In the genomic region with DNA sequence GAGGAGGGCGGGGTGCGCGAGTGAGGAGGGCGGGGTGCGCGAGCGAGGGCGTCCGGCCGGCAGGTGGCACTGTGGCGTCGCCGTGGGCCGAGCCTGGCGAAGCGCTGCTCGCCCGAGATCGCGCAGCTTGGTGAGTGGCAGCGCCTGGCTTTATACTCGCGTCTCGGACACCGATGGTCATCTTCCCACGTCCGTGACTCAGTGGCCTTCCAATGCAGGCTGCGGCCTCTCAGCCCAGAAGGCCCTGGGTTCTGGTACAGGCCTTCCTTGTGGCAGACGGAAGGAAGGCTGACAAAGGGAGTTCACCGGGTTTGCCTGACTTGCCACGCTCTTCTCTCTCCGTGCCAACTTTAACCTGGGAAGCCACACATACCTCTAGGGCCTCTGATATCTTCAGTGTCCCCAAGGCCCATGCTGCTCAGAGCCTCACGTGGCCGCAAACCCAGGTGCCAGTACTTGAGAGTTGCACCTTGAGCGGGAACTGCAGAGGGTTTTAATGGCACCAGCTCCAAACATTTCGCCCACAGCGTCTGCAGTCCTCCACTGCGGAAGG, we compare ENCODE assay signal across 8 cellular contexts.
DNase-seq lines count a peak whose midpoint lies in the region; ATAC-seq, FAIRE-seq and TF ChIP-seq lines count a peak whose summit lies in the region.

No MANE protein-coding gene starts in this region.

- H3K4me1 Mint-ChIP-seq in natural killer cell treated with Interleukin-12 subunit alpha and Interleukin-12 subunit beta and Interleukin-15 and Interleukin-18, amount 100 ng/mL, for 72 hours (ENCODE audit: low read depth in 2 of 2): peaks cover 4 to 6% of the 10 kb centered on the region in 2 donors

- peak overlapping the region; percentile 49 for H3K4me3 ChIP-seq in fibroblast of mammary gland (ENCODE audit: control insufficient read depth, low read depth, low read length)

- no peaks in the 10 kb centered on the region for H3K36me3 Mint-ChIP-seq in natural killer cell treated with Interleukin-12 subunit alpha and Interleukin-12 subunit beta and Interleukin-15 and Interleukin-18, amount 100 ng/mL, for 72 hours

- ATAC-seq in HG03039 (IDR thresholded peaks at IDR 0.05; ENCODE audit: unreplicated experiment): peak; percentile 83
- ATAC-seq in natural killer cell treated with Interleukin-12 subunit alpha and Interleukin-12 subunit beta and Interleukin-15 and Interleukin-18, amount 100 ng/mL, for 72 hours: peak; percentile 96 to 98

- H3K27ac Mint-ChIP-seq in natural killer cell treated with Interleukin-12 subunit alpha and Interleukin-12 subunit beta and Interleukin-15 and Interleukin-18, amount 100 ng/mL, for 72 hours: peak overlapping the region in 1 of 2 donors; percentile 18

- H3K9me3 Mint-ChIP-seq in natural killer cell treated with Interleukin-12 subunit alpha and Interleukin-12 subunit beta and Interleukin-15 and Interleukin-18, amount 100 ng/mL, for 72 hours: no peaks in the 10 kb centered on the region

- peak; percentile 9 for FAIRE-seq in GM18507 (lab: Jason Lieb, UNC)

- peaks cover 3 to 15% of the 10 kb centered on the region in 2 donors for H3K27me3 Mint-ChIP-seq in natural killer cell treated with Interleukin-12 subunit alpha and Interleukin-12 subunit beta and Interleukin-15 and Interleukin-18, amount 100 ng/mL, for 72 hours

- H3K4me3 Mint-ChIP-seq in natural killer cell treated with Interleukin-12 subunit alpha and Interleukin-12 subunit beta and Interleukin-15 and Interleukin-18, amount 100 ng/mL, for 72 hours: peak overlapping the region; percentile 73

- TF ChIP-seq CTCF in fibroblast of mammary gland (conservative IDR thresholded peaks at IDR 0.05; ENCODE audit: control insufficient read depth, insufficient read depth, low read depth, low read length): no peak

- DNase-seq in A172 (ENCODE audit: low spot score) (peak; percentile 36), GM18507 (ENCODE audit: extremely low spot score, insufficient read length, low read depth) (peak; percentile 58), OCI-M1 (lab: John Stamatoyannopoulos, UW) (peak; percentile 69), fibroblast of mammary gland (ENCODE audit: low read depth) (peak; percentile 72)
- DNase-seq in activated T-helper 1 cell treated with anti-CD3 and anti-CD28 coated beads, Interleukin-2, amount 50 U/mL, for 16 hours (ENCODE audit: low read depth in 1 of 2, low spot score in 1 of 2): peak; percentile 82 to 86
- DNase-seq in natural killer cell treated with Interleukin-12 subunit alpha and Interleukin-12 subunit beta and Interleukin-15 and Interleukin-18, amount 100 ng/mL, for 72 hours (ENCODE audit: low spot score): peak; percentile 89
- DNase-seq in stimulated activated naive CD4-positive, alpha-beta T cell (lab: John Stamatoyannopoulos, UW): peak; percentile 76 to 92 (median 84)

Comparison
In these comparisons a context has a peak if more than half of its experiments do, and no peak if none do; other contexts are left out.
1. Peak in every context shown above with its lines: DNase-seq, ATAC-seq and H3K4me3 ChIP-seq.
2. DNase-seq: peak in every context shown above with its lines; median percentile 89 in natural killer cell treated with Interleukin-12 subunit alpha and Interleukin-12 subunit beta and Interleukin-15 and Interleukin-18, amount 100 ng/mL, for 72 hours; 84 in activated T-helper 1 cell treated with anti-CD3 and anti-CD28 coated beads, Interleukin-2, amount 50 U/mL, for 16 hours; 84 in stimulated activated naive CD4-positive, alpha-beta T cell; 72 in fibroblast of mammary gland; 69 in OCI-M1; 58 in GM18507; 36 in A172.